Comparison of ENCODE assay signal across 8 cellular contexts in the genomic region with DNA sequence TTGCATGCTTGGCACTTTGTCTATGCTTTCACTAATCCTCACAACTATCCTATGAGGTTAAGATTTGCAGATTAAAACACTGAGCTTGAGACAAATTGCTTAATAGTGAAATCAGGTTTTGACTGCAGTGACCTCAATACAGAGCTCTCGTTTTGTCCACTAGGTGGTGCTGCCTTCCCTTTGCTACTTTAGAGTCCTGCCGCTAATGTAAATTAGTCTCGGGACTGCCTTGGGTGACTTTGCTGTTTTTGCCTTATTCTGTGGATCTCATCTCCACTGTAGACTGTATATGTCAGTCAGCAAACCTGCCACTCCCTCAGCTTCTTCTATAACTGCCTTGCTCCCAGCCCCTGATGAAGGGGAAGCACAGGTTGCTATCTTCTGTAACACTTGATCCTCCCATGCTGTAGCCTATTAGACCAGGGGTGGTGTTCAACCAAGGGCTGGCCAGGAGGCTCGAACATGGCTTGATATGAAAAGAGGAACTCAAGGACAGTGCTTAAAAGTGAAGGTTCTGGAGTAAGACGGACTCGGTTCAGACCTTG. TPM values are rescaled to one million over a fixed set of nuclear protein-coding genes. Genes with fewer than 3 reads are reported as not detected.
A peak's percentile ranks its signal among the peaks of the same experiment; 100 is the strongest.
DNase-seq lines count a peak whose midpoint lies in the region; ATAC-seq and TF ChIP-seq lines count a peak whose summit lies in the region.

No MANE protein-coding gene starts in this region.

- H3K4me3 Mint-ChIP-seq in CD8-positive, alpha-beta T cell, result no peak overlapping the region
- H3K4me3 Mint-ChIP-seq in endothelial cell (ENCODE audit: unreplicated experiment), result no peak overlapping the region

- no peak overlapping the region for H3K27ac Mint-ChIP-seq in CD8-positive, alpha-beta T cell
- no peak overlapping the region for H3K27ac Mint-ChIP-seq in endothelial cell (ENCODE audit: unreplicated experiment)

- intact Hi-C loops in CD8-positive, alpha-beta T cell (cut with DNase I, micrococcal nuclease), result loop anchor here (5.0 kb wide), 2 partner anchors 181 to 1516 kb away; no protein-coding TSS in a partner anchor

- peak; percentile 58 for ATAC-seq in CD8-positive, alpha-beta T cell
- peak; percentile 84 for ATAC-seq in GM19043 (IDR thresholded peaks at IDR 0.05; ENCODE audit: low read depth, unreplicated experiment)
- ATAC-seq in HG03175 (IDR thresholded peaks at IDR 0.05; ENCODE audit: unreplicated experiment), result peak; percentile 89

- POLR2A ChIA-PET in CD8-positive, alpha-beta T cell (lab: Charles Lee), result interaction anchor here (0.7 kb wide), 1 partner anchor 13 kb away, joined by 4 read pairs; no protein-coding TSS in a partner anchor

- H3K4me1 Mint-ChIP-seq in CD8-positive, alpha-beta T cell (ENCODE audit: low read depth), result peaks cover 2% of the 10 kb centered on the region
- no peaks in the 10 kb centered on the region for H3K4me1 Mint-ChIP-seq in endothelial cell (ENCODE audit: unreplicated experiment)

- no peak overlapping the region for H3K27ac ChIP-seq in CD8-positive, alpha-beta T cell (ENCODE audit: low read depth, low read length)

- CTCF ChIA-PET in CD8-positive, alpha-beta T cell (lab: Charles Lee), result interaction anchor here (0.6 to 1.9 kb wide), 14 partner anchors 9 to 399 kb away, joined by 3 to 14 read pairs (median 4); no protein-coding TSS in a partner anchor

- no peaks in the 10 kb centered on the region for H3K9me3 ChIP-seq in CD8-positive, alpha-beta T cell (ENCODE audit: low read length)

- H3K4me1 ChIP-seq in CD8-positive, alpha-beta T cell (ENCODE audit: insufficient read depth, low read length), result no peaks in the 10 kb centered on the region

- H3K36me3 ChIP-seq in CD8-positive, alpha-beta T cell (ENCODE audit: insufficient read depth, low read length), result no peaks in the 10 kb centered on the region

- H3K27me3 ChIP-seq in CD8-positive, alpha-beta T cell (ENCODE audit: insufficient read depth, low read length), result no peaks in the 10 kb centered on the region

- H3K9me3 Mint-ChIP-seq in CD8-positive, alpha-beta T cell, result no peaks in the 10 kb centered on the region
- H3K9me3 Mint-ChIP-seq in endothelial cell (ENCODE audit: unreplicated experiment), result no peaks in the 10 kb centered on the region

- H3K4me3 ChIP-seq in CD8-positive, alpha-beta T cell (ENCODE audit: low read depth, low read length), result no peak overlapping the region

- peak in 6 of 7 experiments; percentile 13 to 52 (median 26) for DNase-seq in CD8-positive, alpha-beta T cell
- DNase-seq in NCI-H460 (ENCODE audit: extremely low read depth, low read depth) (peak; percentile 75), endothelial cell (ENCODE audit: low spot score) (peak; percentile 69), middle frontal gyrus (ENCODE audit: extremely low spot score, low spot score) (peak; percentile 52)
- peak; percentile 50 to 61 for DNase-seq in activated CD4-positive, alpha-beta T cell treated with anti-CD3 and anti-CD28 coated beads, Interleukin-2, amount 50 U/mL, for 48 hours
- DNase-seq in stimulated activated CD8-positive, alpha-beta memory T cell treated with anti-CD3 and anti-CD28 coated beads, Interleukin-7, amount 100 ng/mL, for 4 hours (ENCODE audit: low read depth in 2 of 2), result peak; percentile 8 to 10

- peak; percentile 64 for TF ChIP-seq CTCF in CD8-positive, alpha-beta T cell (IDR thresholded peaks at IDR 0.05)
- peak; percentile 78 for TF ChIP-seq CTCF in endothelial cell (IDR thresholded peaks at IDR 0.05; ENCODE audit: unreplicated experiment)

- no peaks in the 10 kb centered on the region for H3K36me3 Mint-ChIP-seq in CD8-positive, alpha-beta T cell
- no peaks in the 10 kb centered on the region for H3K36me3 Mint-ChIP-seq in endothelial cell (ENCODE audit: low read depth, unreplicated experiment)

- peaks cover 3% of the 10 kb centered on the region for H3K27me3 Mint-ChIP-seq in CD8-positive, alpha-beta T cell (ENCODE audit: low read depth)
- peaks cover 1% of the 10 kb centered on the region for H3K27me3 Mint-ChIP-seq in endothelial cell (ENCODE audit: unreplicated experiment)

RNA-seq across cellular contexts. Expression of a gene that starts 26.0 kb away (rescaled TPM):
- total RNA-seq in CD8-positive, alpha-beta T cell, result not detected
- 0.47 TPM in 1 of 2 replicates, not detected in the other for total RNA-seq in NCI-H460 (2014; rRNA removed; shearing (Covaris generic))
- polyA plus RNA-seq in NCI-H460 (2014; cell fraction: nucleus; rRNA removed), result 1.0 and 1.1 TPM in 2 replicates
- total RNA-seq in endothelial cell (ENCODE audit: unreplicated experiment), result not detected

Comparison
In these comparisons a context has a peak if more than half of its experiments do, and no peak if none do; other contexts are left out.
1. DNase-seq: peak in every context shown above with its lines; median percentile 75 in NCI-H460; 69 in endothelial cell; 56 in activated CD4-positive, alpha-beta T cell treated with anti-CD3 and anti-CD28 coated beads, Interleukin-2, amount 50 U/mL, for 48 hours; 52 in middle frontal gyrus; 26 in CD8-positive, alpha-beta T cell; 9 in stimulated activated CD8-positive, alpha-beta memory T cell treated with anti-CD3 and anti-CD28 coated beads, Interleukin-7, amount 100 ng/mL, for 4 hours.